11 cellular contexts compared by ENCODE assay signal in genomic region chr20:45611054-45611453, GRCh38. TPM values are rescaled to one million over a fixed set of nuclear protein-coding genes. Genes with fewer than 3 reads are reported as not detected.
DNase-seq lines count a peak whose midpoint lies in the region; ATAC-seq and TF ChIP-seq lines count a peak whose summit lies in the region.
"Had no signal": no experiment of that assay in that cellular context is flagged by ENCODE, and none has a peak within 500 bp of the region (broad histone marks: within the 10 kb centered on the region; RNA-seq: fewer than 3 reads in every experiment).

No MANE protein-coding gene starts in this region.

- H3K27me3 Mint-ChIP-seq in Caco-2 (ENCODE audit: insufficient read depth, unreplicated experiment) = peaks cover 2% of the 10 kb centered on the region

- TF ChIP-seq CTCF in parathyroid adenoma (IDR thresholded peaks at IDR 0.05) (no peak), Caco-2 (IDR thresholded peaks at IDR 0.05; ENCODE audit: insufficient read depth in 1 of 2, low read depth in 1 of 2, low read length in 1 of 2, severe bottlenecking in 1 of 2, unreplicated experiment in 1 of 2) (no peak)

- POLR2A ChIA-PET in Caco-2 (lab: Charles Lee) = no interaction called here

- H3K9me3 Mint-ChIP-seq in Caco-2 (ENCODE audit: unreplicated experiment) = peaks cover 19% of the 10 kb centered on the region

- H3K4me3 Mint-ChIP-seq in Caco-2 (ENCODE audit: unreplicated experiment) = no peak overlapping the region
- H3K4me3 Mint-ChIP-seq: natural killer cell treated with Interleukin-12 subunit alpha and Interleukin-12 subunit beta and Interleukin-15 and Interleukin-18, amount 100 ng/mL, for 72 hours had no signal

- no peaks in the 10 kb centered on the region for H3K4me1 Mint-ChIP-seq in Caco-2 (ENCODE audit: low read depth, unreplicated experiment)

- no peaks in the 10 kb centered on the region for H3K79me2 ChIP-seq in parathyroid adenoma

- intact Hi-C loops in Caco-2 (cut with micrococcal nuclease; ENCODE audit: unreplicated experiment) = no loop called here

- H3K27ac Mint-ChIP-seq in Caco-2 (ENCODE audit: unreplicated experiment) = no peak overlapping the region
- H3K27ac Mint-ChIP-seq: natural killer cell treated with Interleukin-12 subunit alpha and Interleukin-12 subunit beta and Interleukin-15 and Interleukin-18, amount 100 ng/mL, for 72 hours had no signal

- H4K20me1 ChIP-seq in BLaER1 = no peaks in the 10 kb centered on the region

- no peaks in the 10 kb centered on the region for H3K36me3 Mint-ChIP-seq in Caco-2 (ENCODE audit: insufficient read depth, unreplicated experiment)

- ATAC-seq in GM21619 (IDR thresholded peaks at IDR 0.05; ENCODE audit: unreplicated experiment) (no peak), HG03520 (IDR thresholded peaks at IDR 0.05; ENCODE audit: unreplicated experiment) (no peak)

- DNase-seq in Jurkat, Clone E6-1 (ENCODE audit: low read depth, low spot score) = peak; percentile 14
- DNase-seq in adipocyte (ENCODE audit: low read depth) (peak; percentile 56), Caco-2 (no peak), RPMI8226 (no peak)
- DNase-seq: NCI-H2081 treated with DMSO at 0.1 percent for 48 hours, tibial artery had no signal

- peak overlapping the region; percentile 25 for H2AFZ ChIP-seq in parathyroid adenoma

- H3K36me3 ChIP-seq in BLaER1 = peaks cover 8% of the 10 kb centered on the region; the same call in 1 of the 2 replicates
- no peaks in the 10 kb centered on the region for H3K36me3 ChIP-seq in adipocyte (ENCODE audit: control insufficient read depth, insufficient read depth, low read length, severe bottlenecking)
- H3K36me3 ChIP-seq in parathyroid adenoma (ENCODE audit: control insufficient read depth, insufficient read depth, low read length) = no peaks in the 10 kb centered on the region
- H3K36me3 ChIP-seq in Caco-2 (ENCODE audit: control insufficient read depth, insufficient read depth, low read length) = no peaks in the 10 kb centered on the region
- H3K36me3 ChIP-seq: tibial artery had no signal

- H3K27me3 ChIP-seq in BLaER1 = no peaks in the 10 kb centered on the region
- H3K27me3 ChIP-seq in adipocyte (replicated peaks; ENCODE audit: control insufficient read depth, insufficient read depth, low read length) = no peaks in the 10 kb centered on the region
- H3K27me3 ChIP-seq in parathyroid adenoma (ENCODE audit: control insufficient read depth, insufficient read depth, low read length) = no peaks in the 10 kb centered on the region
- H3K27me3 ChIP-seq in Caco-2 (replicated peaks; ENCODE audit: control insufficient read depth, insufficient read depth, low read length) = no peaks in the 10 kb centered on the region

- H3K27ac ChIP-seq in BLaER1 (no peak overlapping the region), parathyroid adenoma (peak overlapping the region; percentile 12)
- H3K27ac ChIP-seq: tibial artery had no signal

- H3K9ac ChIP-seq in BLaER1 (no peak overlapping the region), adipocyte (ENCODE audit: low read length) (no peak overlapping the region), parathyroid adenoma (no peak overlapping the region)

- H3K4me2 ChIP-seq in BLaER1 (peak overlapping the region; percentile 17), parathyroid adenoma (ENCODE audit: low read length) (no peak overlapping the region)

- H3K9me3 ChIP-seq in BLaER1 (peaks cover 22% of the 10 kb centered on the region), adipocyte (ENCODE audit: control insufficient read depth, low read length) (peaks cover 5% of the 10 kb centered on the region), parathyroid adenoma (ENCODE audit: control insufficient read depth, low read length) (no peaks in the 10 kb centered on the region), Caco-2 (peaks cover 10% of the 10 kb centered on the region)

- H3K4me3 ChIP-seq in BLaER1 (no peak overlapping the region), adipocyte (ENCODE audit: low read length) (peak overlapping the region; percentile 17), parathyroid adenoma (ENCODE audit: low read depth, low read length) (no peak overlapping the region), Caco-2 (ENCODE audit: low read depth, low read length) (no peak overlapping the region)
- H3K4me3 ChIP-seq in Jurkat, Clone E6-1 (ENCODE audit: low read length) = no peak overlapping the region
- H3K4me3 ChIP-seq: tibial artery had no signal

- CTCF ChIA-PET in Caco-2 (lab: Charles Lee) = interaction anchor here (0.9 kb wide), 1 partner anchor 18 kb away, joined by 3 read pairs; the partner anchor contains the start of gene WFDC10A

- no TSS peak for BruUV-seq in Caco-2 (replicated peaks; lab: Mats Ljungman, UMichigan)

- H3K4me1 ChIP-seq in BLaER1 (peaks cover 14% of the 10 kb centered on the region), adipocyte (ENCODE audit: control insufficient read depth, insufficient read depth, low read length) (peaks cover 14% of the 10 kb centered on the region), parathyroid adenoma (peaks cover 6% of the 10 kb centered on the region), Caco-2 (no peaks in the 10 kb centered on the region)
- H3K4me1 ChIP-seq: tibial artery had no signal

RNA-seq across cellular contexts. Expression of gene WFDC10A, which starts 18.5 kb away (rescaled TPM):
- polyA plus RNA-seq in Jurkat, Clone E6-1 (2012; ENCODE audit: insufficient read depth, insufficient read length) = not detected
- total RNA-seq in Caco-2 (2022) = not detected in 2 replicates
- total RNA-seq: natural killer cell treated with Interleukin-12 subunit alpha and Interleukin-12 subunit beta and Interleukin-15 and Interleukin-18, amount 100 ng/mL, for 72 hours had no signal

RNA-seq across cellular contexts. Expression of gene WFDC9, which starts 20.0 kb away (rescaled TPM):
- not detected for polyA plus RNA-seq in Jurkat, Clone E6-1 (2012; ENCODE audit: insufficient read depth, insufficient read length)
- total RNA-seq in Caco-2 (2022) = not detected in 2 replicates
- total RNA-seq: natural killer cell treated with Interleukin-12 subunit alpha and Interleukin-12 subunit beta and Interleukin-15 and Interleukin-18, amount 100 ng/mL, for 72 hours had no signal

RNA-seq across cellular contexts. Expression of gene WFDC8, which starts 32.0 kb away (rescaled TPM):
- polyA plus RNA-seq in Jurkat, Clone E6-1 (2012; ENCODE audit: insufficient read depth, insufficient read length) = not detected
- not detected in 2 replicates for total RNA-seq in Caco-2 (2022)
- total RNA-seq: natural killer cell treated with Interleukin-12 subunit alpha and Interleukin-12 subunit beta and Interleukin-15 and Interleukin-18, amount 100 ng/mL, for 72 hours had no signal

RNA-seq across cellular contexts. Expression of gene WFDC11, which starts 59.0 kb away (rescaled TPM):
- polyA plus RNA-seq in Jurkat, Clone E6-1 (2012; ENCODE audit: insufficient read depth, insufficient read length) = not detected
- total RNA-seq in Caco-2 (2022) = not detected in 2 replicates
- total RNA-seq: natural killer cell treated with Interleukin-12 subunit alpha and Interleukin-12 subunit beta and Interleukin-15 and Interleukin-18, amount 100 ng/mL, for 72 hours had no signal

Comparison
In these comparisons a context has a peak if more than half of its experiments do, and no peak if none do; other contexts are left out.
1. DNase-seq: peak in Jurkat, Clone E6-1 (single experiment) and adipocyte (single experiment); none in Caco-2 (0 of 2) and RPMI8226 (single experiment).